Comparison of ENCODE assay signal across 1 cellular context in the genomic region with DNA sequence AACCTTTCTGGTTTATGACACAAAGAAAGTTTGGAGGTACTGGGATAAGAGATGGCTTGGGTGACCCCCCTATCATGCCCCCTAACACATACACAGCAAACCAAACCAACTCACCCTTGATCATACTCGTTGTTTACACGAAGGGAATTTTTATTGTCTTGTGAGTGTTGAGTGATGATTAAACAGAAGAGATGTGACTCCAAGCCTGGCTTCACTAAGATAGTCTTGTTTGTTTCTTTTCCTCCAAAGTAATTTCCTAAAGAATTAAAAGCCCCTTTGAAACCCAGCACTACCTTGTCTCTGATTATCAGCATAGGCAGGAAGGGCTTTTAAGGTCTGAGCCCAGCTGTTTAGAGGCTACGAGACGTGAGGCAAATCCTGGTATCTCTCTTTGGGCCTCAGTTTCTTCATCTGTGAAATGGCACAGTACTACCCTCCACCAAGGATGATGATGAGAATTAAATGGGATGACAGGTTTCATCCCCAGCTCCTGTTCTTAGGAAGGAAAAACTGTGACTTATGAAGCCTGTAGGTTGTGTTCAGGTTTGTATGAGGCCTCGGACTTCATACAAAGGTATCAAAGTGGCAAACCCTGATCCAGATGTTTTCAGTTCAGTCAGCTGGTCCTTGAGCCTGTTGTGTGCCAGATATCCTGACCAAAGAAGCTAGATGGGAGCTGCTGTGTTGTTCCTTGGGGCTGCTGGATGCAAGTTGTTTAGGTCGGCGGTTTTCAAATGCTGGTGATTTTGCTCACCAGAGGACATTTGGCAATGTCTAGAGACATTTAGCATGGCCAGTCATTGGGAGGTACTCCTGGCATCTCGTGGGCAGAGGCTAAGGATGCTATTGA.
A peak's percentile ranks its signal among the peaks of the same experiment; 100 is the strongest.
TF ChIP-seq lines count a peak whose summit lies in the region.

No MANE protein-coding gene starts in this region.

TF ChIP-seq in H1, 55 proteins besides CTCF, POLR2A, EP300 and RAD21:
- TF ChIP-seq SP2 (IDR thresholded peaks at IDR 0.05; ENCODE audit: low read length): no peak
- no peak for TF ChIP-seq SUZ12 (IDR thresholded peaks at IDR 0.05; ENCODE audit: low read length)
- TF ChIP-seq TEAD4 (IDR thresholded peaks at IDR 0.05; ENCODE audit: low read depth, low read length): no peak
- no peak for TF ChIP-seq RXRA (IDR thresholded peaks at IDR 0.05; ENCODE audit: insufficient read depth, low read depth, low read length)
- TF ChIP-seq KDM1A (IDR thresholded peaks at IDR 0.05; ENCODE audit: borderline replicate concordance, low read length): 0 out of 2 replicates have a peak, but pooled peaks have one; percentile 33
- TF ChIP-seq TAF1 (IDR thresholded peaks at IDR 0.05; ENCODE audit: low read depth, low read length): no peak
